In genomic region chr17:81682565-81683207, GRCh38 we compare ENCODE assay signal across 8 cellular contexts. TPM values are rescaled to one million over a fixed set of nuclear protein-coding genes. Genes with fewer than 3 reads are reported as not detected.
DNase-seq lines count a peak whose midpoint lies in the region; ATAC-seq and TF ChIP-seq lines count a peak whose summit lies in the region.

No MANE protein-coding gene starts in this region.

- peaks cover 41% of the 10 kb centered on the region for H3K4me1 Mint-ChIP-seq in activated naive CD8-positive, alpha-beta T cell treated with anti-CD3 and anti-CD28 coated beads, Interleukin-2, amount 50 U/mL, for 24 hours

- H3K27ac ChIP-seq in left ventricle myocardium inferior (replicated peaks) = peak overlapping the region; percentile 92
- peak overlapping the region in 1 of 3 donors; percentile 49 for H3K27ac ChIP-seq in right lobe of liver
- peak overlapping the region; percentile 73 to 86 for H3K27ac ChIP-seq in uterus

- peaks cover 56% of the 10 kb centered on the region for H3K4me1 ChIP-seq in left ventricle myocardium inferior
- peaks cover 0 to 41% (median 12%) of the 10 kb centered on the region in 4 donors for H3K4me1 ChIP-seq in right lobe of liver
- peaks cover 7 to 19% of the 10 kb centered on the region in 2 donors for H3K4me1 ChIP-seq in uterus

- H3K9me3 Mint-ChIP-seq in activated naive CD8-positive, alpha-beta T cell treated with anti-CD3 and anti-CD28 coated beads, Interleukin-2, amount 50 U/mL, for 24 hours = no peaks in the 10 kb centered on the region

- WGBS in right lobe of liver (ENCODE audit: insufficient coverage, low coverage, low lambda C conversion rate, missing lambda C conversion rate) = 32% methylated on average over 15 of the region's 19 CpGs

- intact Hi-C loops in left ventricle myocardium inferior (cut with micrococcal nuclease) = no loop called here
- intact Hi-C loops in left cardiac atrium (cut with DNase I) = no loop called here
- intact Hi-C loops in right lobe of liver (cut with DNase I) = no loop called here
- intact Hi-C loops in uterus (cut with DNase I; ENCODE audit: low total_unique reads) = no loop called here
- intact Hi-C loops in sciatic nerve (cut with DNase I) = no loop called here

- peak overlapping the region; percentile 92 for H3K4me3 Mint-ChIP-seq in activated naive CD8-positive, alpha-beta T cell treated with anti-CD3 and anti-CD28 coated beads, Interleukin-2, amount 50 U/mL, for 24 hours

- H3K27ac Mint-ChIP-seq in activated naive CD8-positive, alpha-beta T cell treated with anti-CD3 and anti-CD28 coated beads, Interleukin-2, amount 50 U/mL, for 24 hours = peak overlapping the region; percentile 78

- TF ChIP-seq CTCF in left ventricle myocardium inferior (IDR thresholded peaks at IDR 0.05; ENCODE audit: borderline replicate concordance) (no peak), right lobe of liver (IDR thresholded peaks at IDR 0.05) (no peak), uterus (IDR thresholded peaks at IDR 0.05) (no peak)

- H3K36me3 ChIP-seq in left ventricle myocardium inferior (peaks cover 22% of the 10 kb centered on the region), right lobe of liver (peaks cover 0 to 17% (median 8%) of the 10 kb centered on the region in 4 donors), uterus (no peaks in the 10 kb centered on the region)

- TF ChIP-seq POLR2A in right lobe of liver (IDR thresholded peaks at IDR 0.05) = no peak
- no peak for TF ChIP-seq POLR2A in uterus (IDR thresholded peaks at IDR 0.05)

- DNase-seq in left ventricle myocardium inferior (no peak), left cardiac atrium (no peak), right lobe of liver (no peak), uterus (no peak), A172 (ENCODE audit: low spot score) (no peak), sciatic nerve (ENCODE audit: low spot score) (no peak)
- DNase-seq in activated naive CD8-positive, alpha-beta T cell treated with anti-CD3 and anti-CD28 coated beads, Interleukin-2, amount 50 U/mL, for 24 hours = no peak

- peaks cover 2% of the 10 kb centered on the region for H3K27me3 Mint-ChIP-seq in activated naive CD8-positive, alpha-beta T cell treated with anti-CD3 and anti-CD28 coated beads, Interleukin-2, amount 50 U/mL, for 24 hours

- H3K27me3 ChIP-seq in left ventricle myocardium inferior (ENCODE audit: low read depth) (no peaks in the 10 kb centered on the region), right lobe of liver (no peaks in the 10 kb centered on the region), uterus (no peaks in the 10 kb centered on the region)

- peaks cover 30% of the 10 kb centered on the region for H3K36me3 Mint-ChIP-seq in activated naive CD8-positive, alpha-beta T cell treated with anti-CD3 and anti-CD28 coated beads, Interleukin-2, amount 50 U/mL, for 24 hours (ENCODE audit: low read depth)

- H3K9me3 ChIP-seq in left ventricle myocardium inferior (replicated peaks) = no peaks in the 10 kb centered on the region
- H3K9me3 ChIP-seq in right lobe of liver = no peaks in the 10 kb centered on the region
- no peaks in the 10 kb centered on the region for H3K9me3 ChIP-seq in uterus

- ATAC-seq in left cardiac atrium (no peak), right lobe of liver (no peak), HG02973 (IDR thresholded peaks at IDR 0.05; ENCODE audit: unreplicated experiment) (no peak), sciatic nerve (no peak)
- no peak for ATAC-seq in activated naive CD8-positive, alpha-beta T cell treated with anti-CD3 and anti-CD28 coated beads, Interleukin-2, amount 50 U/mL, for 24 hours

- H3K4me3 ChIP-seq in left ventricle myocardium inferior = peak overlapping the region; percentile 96
- peak overlapping the region; percentile 93 to 98 (median 96) for H3K4me3 ChIP-seq in right lobe of liver
- peak overlapping the region; percentile 88 to 99 for H3K4me3 ChIP-seq in uterus

RNA-seq across cellular contexts. Expression of gene ARL16, which starts 0.9 kb away (rescaled TPM):
- total RNA-seq in left ventricle myocardium inferior (9.0 TPM), left cardiac atrium (10 to 100 TPM; 12.2 to 22.3 TPM), right lobe of liver (10 to 100 TPM in 4 of 6 experiments, 1 to 10 TPM in 2; 5.3 to 16.8 (median 11.1) TPM), uterus (10 to 100 TPM in 3 of 4 donors, 1 to 10 TPM in 1; 4.4 to 36.9 (median 27.0) TPM), sciatic nerve (31.8 TPM)
- 41.0 and 45.6 TPM in 2 replicates for total RNA-seq in A172 (2014; rRNA removed; shearing (Covaris generic))

RNA-seq across cellular contexts. Expression of gene HGS, which starts 1.1 kb away (rescaled TPM):
- total RNA-seq in left ventricle myocardium inferior (50.5 TPM), left cardiac atrium (10 to 100 TPM; 42.3 to 52.6 TPM), right lobe of liver (10 to 100 TPM; 30.6 to 46.3 (median 37.3) TPM), uterus (100 to 1,000 TPM in 1 of 4 donors, 10 to 100 TPM in 3; 21.0 to 121 (median 72.5) TPM), sciatic nerve (79.8 TPM)
- total RNA-seq in A172 (2014; rRNA removed; shearing (Covaris generic)) = 144 and 199 TPM in 2 replicates

RNA-seq across cellular contexts. Expression of gene CCDC137, which starts 16.1 kb away (rescaled TPM):
- total RNA-seq in left ventricle myocardium inferior (5.6 TPM), left cardiac atrium (1 to 10 TPM; 7.2 to 8.9 TPM), right lobe of liver (10 to 100 TPM in 1 of 6 experiments, 1 to 10 TPM in 5; 5.5 to 35.0 (median 6.5) TPM), uterus (10 to 100 TPM in 1 of 4 donors, 1 to 10 TPM in 2, under 1 TPM in 1; 0.77 to 12.3 (median 3.9) TPM), sciatic nerve (10.2 TPM)
- 18.5 and 21.7 TPM in 2 replicates for total RNA-seq in A172 (2014; rRNA removed; shearing (Covaris generic))

RNA-seq across cellular contexts. Expression of gene OXLD1, which starts 16.3 kb away (rescaled TPM):
- 18.4 TPM for total RNA-seq in left ventricle myocardium inferior
- 10 to 100 TPM; 20.9 to 23.6 TPM for total RNA-seq in left cardiac atrium
- 10 to 100 TPM in 5 of 6 experiments, 1 to 10 TPM in 1; 8.3 to 24.3 (median 14.6) TPM for total RNA-seq in right lobe of liver
- 10 to 100 TPM in 3 of 4 donors, 1 to 10 TPM in 1; 3.2 to 56.1 (median 20.3) TPM for total RNA-seq in uterus
- 42.0 and 58.8 TPM in 2 replicates for total RNA-seq in A172 (2014; rRNA removed; shearing (Covaris generic))
- 17.9 TPM for total RNA-seq in sciatic nerve

RNA-seq across cellular contexts. Expression of gene MRPL12, which starts 20.5 kb away (rescaled TPM):
- total RNA-seq in left ventricle myocardium inferior (157 TPM), left cardiac atrium (100 to 1,000 TPM; 133 TPM), right lobe of liver (100 to 1,000 TPM in 2 of 6 experiments, 10 to 100 TPM in 4; 43.8 to 119 (median 59.3) TPM), uterus (10 to 100 TPM in 2 of 4 donors, 1 to 10 TPM in 1, under 1 TPM in 1; 0.77 to 72.9 (median 19.5) TPM), sciatic nerve (23.6 TPM)
- total RNA-seq in A172 (2014; rRNA removed; shearing (Covaris generic)) = 32.3 and 37.0 TPM in 2 replicates
